Comparison of ENCODE assay signal across 8 cellular contexts in genomic region chr12:70365648-70366518, GRCh38. TPM values are rescaled to one million over a fixed set of nuclear protein-coding genes. Genes with fewer than 3 reads are reported as not detected.
DNase-seq lines count a peak whose midpoint lies in the region; ATAC-seq, FAIRE-seq and TF ChIP-seq lines count a peak whose summit lies in the region.

A gene with protein sequence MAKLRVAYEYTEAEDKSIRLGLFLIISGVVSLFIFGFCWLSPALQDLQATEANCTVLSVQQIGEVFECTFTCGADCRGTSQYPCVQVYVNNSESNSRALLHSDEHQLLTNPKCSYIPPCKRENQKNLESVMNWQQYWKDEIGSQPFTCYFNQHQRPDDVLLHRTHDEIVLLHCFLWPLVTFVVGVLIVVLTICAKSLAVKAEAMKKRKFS (plus strand): TSS chr12:70366290. CDS start chr12:70366735, 445 bp downstream.

- no peaks in the 10 kb centered on the region for H3K36me3 ChIP-seq in keratinocyte (ENCODE audit: control insufficient read depth in 2 of 2, extremely low read depth in 1 of 2, insufficient read depth in 2 of 2, low read length in 2 of 2)

- peaks cover 23% of the 10 kb centered on the region for H3K27me3 ChIP-seq in keratinocyte (ENCODE audit: control insufficient read depth, extremely low read depth, insufficient read depth, low read length)

- peak within 1 kb of the TSS; percentile 41 for H3K9ac ChIP-seq in keratinocyte (ENCODE audit: control insufficient read depth, extremely low read depth, insufficient read depth, low read length)

- peaks cover 13% of the 10 kb centered on the region for H3K4me1 ChIP-seq in keratinocyte (ENCODE audit: control insufficient read depth, extremely low read depth, insufficient read depth, low read length)

- no peaks in the 10 kb centered on the region for H3K79me2 ChIP-seq in keratinocyte (ENCODE audit: control insufficient read depth, insufficient read depth, low read length)

- peak within 1 kb of the TSS; percentile 94 for H3K4me2 ChIP-seq in keratinocyte (ENCODE audit: control insufficient read depth, extremely low read depth, insufficient read depth, low read depth, low read length)

- TF ChIP-seq CTCF in VCaP (conservative IDR thresholded peaks at IDR 0.05) (no peak), keratinocyte (optimal IDR thresholded peaks at IDR 0.05 in 1 of 3, IDR thresholded peaks at IDR 0.05 in 1 of 3, conservative IDR thresholded peaks at IDR 0.05 in 1 of 3; ENCODE audit: extremely low read depth in 1 of 3, insufficient read depth in 2 of 3, low read length in 3 of 3) (no peak)

- DNase-seq in NCI-H146 treated with DMSO at 0.1 percent for 48 hours (lab: John Stamatoyannopoulos, UW; ENCODE audit: unreplicated experiment) (peak; percentile 69), T47D (ENCODE audit: low read depth in 1 of 2, low spot score in 1 of 2) (peak; percentile 67 to 71), keratinocyte (ENCODE audit: low read depth, low spot score) (no peak), foreskin melanocyte (no peak)
- peak; percentile 86 for DNase-seq in stimulated activated CD4-positive, alpha-beta T cell treated with anti-CD3 and anti-CD28 coated beads, Interleukin-15, amount 100 ng/mL, for 24 hours

- H2AFZ ChIP-seq in keratinocyte (ENCODE audit: control insufficient read depth, low read length): peak within 1 kb of the TSS; percentile 94

- H3K27ac ChIP-seq in VCaP (peak within 1 kb of the TSS; percentile 45), keratinocyte (ENCODE audit: control insufficient read depth, insufficient read depth, low read length) (no peak within 1 kb of the TSS)

- no peak for FAIRE-seq in keratinocyte (lab: Jason Lieb, UNC)

- peak; percentile 86 for ATAC-seq in GM18502 (IDR thresholded peaks at IDR 0.05; ENCODE audit: poor library complexity, unreplicated experiment)
- peak; percentile 80 for ATAC-seq in HG02852 (IDR thresholded peaks at IDR 0.05; ENCODE audit: unreplicated experiment)

- H4K20me1 ChIP-seq in keratinocyte (ENCODE audit: control insufficient read depth, extremely low read depth, insufficient read depth, low read length): no peaks in the 10 kb centered on the region

- peak within 1 kb of the TSS; percentile 53 to 90 (median 77) for H3K4me3 ChIP-seq in keratinocyte (ENCODE audit: control insufficient read depth in 2 of 3, extremely low read depth in 1 of 3, insufficient read depth in 2 of 3, low read depth in 1 of 3, low read length in 3 of 3)

- no peaks in the 10 kb centered on the region for H3K9me1 ChIP-seq in keratinocyte (ENCODE audit: control insufficient read depth, extremely low read depth, insufficient read depth, low read length)

- H3K9me3 ChIP-seq in keratinocyte (ENCODE audit: control insufficient read depth, low read depth, low read length): no peaks in the 10 kb centered on the region

- dilution Hi-C loops in keratinocyte (cut with MboI; ENCODE audit: extremely low pct_ligation_motif_present, low sequenced_read_pairs): no loop called here

- in situ Hi-C loops in T47D (cut with HindIII; ENCODE audit: low pct_unique_long_range_greater_than_20kb, low sequenced_read_pairs): no loop called here

RNA-seq across cellular contexts. Expression of the gene that starts here (rescaled TPM):
- polyA plus RNA-seq in keratinocyte: 0.42 to 1.5 TPM (median 0.77 TPM) in 3 replicates
- 0.24 TPM for polyA plus RNA-seq in keratinocyte (2011; ENCODE audit: low read depth)
- polyA plus RNA-seq in keratinocyte (2011; cell fraction: cytosol; rRNA removed): 0.94 and 1.0 TPM in 2 replicates
- 0.64 and 1.1 TPM in 2 replicates for polyA plus RNA-seq in keratinocyte (2011; cell fraction: nucleus; rRNA removed)
- 0.42 and 0.65 TPM in 2 replicates for polyA plus RNA-seq in keratinocyte (2012; ENCODE audit: low replicate concordance)
- 0.20 to 0.92 TPM (median 0.48 TPM) in 3 replicates for polyA minus RNA-seq in keratinocyte
- 1.2 TPM for polyA minus RNA-seq in keratinocyte (2011; cell fraction: cytosol; rRNA and poly(A)+ RNA removed)
- polyA minus RNA-seq in keratinocyte (2011; cell fraction: nucleus; rRNA and poly(A)+ RNA removed): 0.42 and 0.78 TPM in 2 replicates

Comparison
In these comparisons a context has a peak if more than half of its experiments do, and no peak if none do; other contexts are left out.
1. DNase-seq: peak in NCI-H146 treated with DMSO at 0.1 percent for 48 hours (single experiment), T47D (2 of 2) and stimulated activated CD4-positive, alpha-beta T cell treated with anti-CD3 and anti-CD28 coated beads, Interleukin-15, amount 100 ng/mL, for 24 hours (single experiment); none in keratinocyte (single experiment) and foreskin melanocyte (single experiment).